In the genomic region with DNA sequence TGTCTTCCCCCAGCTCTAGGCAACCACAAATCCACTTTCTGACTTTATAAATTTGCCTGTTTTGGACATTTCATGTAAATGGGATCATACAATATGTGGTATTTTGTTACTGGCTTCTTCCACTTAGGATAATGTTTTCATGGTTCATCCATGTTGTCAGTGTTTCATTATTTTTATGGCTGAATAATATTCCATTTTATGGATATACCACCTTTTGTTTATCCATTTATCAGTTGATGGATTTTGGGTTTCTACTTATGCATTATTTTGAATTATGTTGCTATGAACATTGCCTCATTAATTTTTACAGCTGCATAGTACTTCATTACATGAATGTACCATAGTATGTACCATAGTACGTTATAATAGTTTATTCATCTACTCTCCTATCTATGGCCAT, we compare ENCODE assay signal across 18 cellular contexts. TPM values are rescaled to one million over a fixed set of nuclear protein-coding genes. Genes with fewer than 3 reads are reported as not detected.
DNase-seq lines count a peak whose midpoint lies in the region; TF ChIP-seq lines count a peak whose summit lies in the region.
"Had no signal": no experiment of that assay in that cellular context is flagged by ENCODE, and none has a peak within 500 bp of the region (broad histone marks: within the 10 kb centered on the region; RNA-seq: fewer than 3 reads in every experiment).

No MANE protein-coding gene starts in this region.

- no peak for TF ChIP-seq CTCF in HEK293 (tag by site-specific recombination; IDR thresholded peaks at IDR 0.05)

- H3K27me3 Mint-ChIP-seq in activated naive CD8-positive, alpha-beta T cell, result no peaks in the 10 kb centered on the region
- no peaks in the 10 kb centered on the region for H3K27me3 Mint-ChIP-seq in activated naive CD8-positive, alpha-beta T cell treated with anti-CD3 and anti-CD28 coated beads for 36 hours
- H3K27me3 Mint-ChIP-seq: CD4-positive, alpha-beta memory T cell; CD4-positive, CD25-positive, alpha-beta regulatory T cell; CD8-positive, alpha-beta memory T cell had no signal

- CTCF ChIA-PET in HEK293 (lab: Yijun Ruan, JAX), result interaction anchor here (1.2 kb wide), 1 partner anchor 141 kb away, joined by 3 read pairs; no protein-coding TSS in a partner anchor

- no peak overlapping the region for H3K4me3 Mint-ChIP-seq in activated naive CD8-positive, alpha-beta T cell
- no peak overlapping the region for H3K4me3 Mint-ChIP-seq in activated naive CD8-positive, alpha-beta T cell treated with anti-CD3 and anti-CD28 coated beads for 36 hours
- H3K4me3 Mint-ChIP-seq: CD14-positive monocyte; CD4-positive, alpha-beta memory T cell had no signal

- peak overlapping the region; percentile 28 for H3K27ac Mint-ChIP-seq in activated naive CD8-positive, alpha-beta T cell
- no peak overlapping the region for H3K27ac Mint-ChIP-seq in activated naive CD8-positive, alpha-beta T cell treated with anti-CD3 and anti-CD28 coated beads for 36 hours
- H3K27ac Mint-ChIP-seq: CD14-positive monocyte; CD4-positive, CD25-positive, alpha-beta regulatory T cell; CD8-positive, alpha-beta memory T cell had no signal

- DNase-seq in activated naive CD8-positive, alpha-beta T cell treated with anti-CD3 and anti-CD28 coated beads for 36 hours, result no peak
- DNase-seq in SKM-1 (lab: John Stamatoyannopoulos, UW; ENCODE audit: unreplicated experiment) (no peak), dermis blood vessel endothelial cell (no peak)
- DNase-seq: 8988T; ACHN; BE2C; C1 segment of cervical spinal cord; CD4-positive, alpha-beta memory T cell; CD4-positive, CD25-positive, alpha-beta regulatory T cell; CD8-positive, alpha-beta memory T cell; COR-L47; DMS79 treated with DMSO at 0.1 percent for 48 hours; GF-D8 had no signal

- no peak overlapping the region for H3K27ac ChIP-seq in HEK293 (ENCODE audit: extremely low read depth, low read depth, low read length)
- H3K27ac ChIP-seq: BLaER1 had no signal

- H3K36me3 Mint-ChIP-seq in activated naive CD8-positive, alpha-beta T cell, result peaks cover 17% of the 10 kb centered on the region
- H3K36me3 Mint-ChIP-seq in activated naive CD8-positive, alpha-beta T cell treated with anti-CD3 and anti-CD28 coated beads for 36 hours, result peaks cover 21% of the 10 kb centered on the region

- POLR2A ChIA-PET in HEK293 (lab: Yijun Ruan, JAX), result interaction anchor here (0.6 kb wide), 1 partner anchor 254 kb away, joined by 4 read pairs; the partner anchor contains the start of gene C22orf15

- H3K9me3 ChIP-seq in HEK293 (ENCODE audit: control insufficient read depth, insufficient read depth, low read depth, low read length), result no peaks in the 10 kb centered on the region
- H3K9me3 ChIP-seq: BE2C had no signal

- H3K36me3 ChIP-seq in HEK293 (ENCODE audit: control insufficient read depth in 2 of 2, insufficient read depth in 1 of 2, low read length in 2 of 2), result peaks cover 5 to 8% of the 10 kb centered on the region in 2 experiments; a peak in 2 of 3 replicates

- H3K4me1 Mint-ChIP-seq in activated naive CD8-positive, alpha-beta T cell (ENCODE audit: low read depth), result peaks cover 41% of the 10 kb centered on the region
- peaks cover 28% of the 10 kb centered on the region for H3K4me1 Mint-ChIP-seq in activated naive CD8-positive, alpha-beta T cell treated with anti-CD3 and anti-CD28 coated beads for 36 hours

- peaks cover 8% of the 10 kb centered on the region for H3K9me3 Mint-ChIP-seq in activated naive CD8-positive, alpha-beta T cell (ENCODE audit: low read depth)
- peaks cover 7% of the 10 kb centered on the region for H3K9me3 Mint-ChIP-seq in activated naive CD8-positive, alpha-beta T cell treated with anti-CD3 and anti-CD28 coated beads for 36 hours
- H3K9me3 Mint-ChIP-seq: CD14-positive monocyte had no signal

- H3K4me3 ChIP-seq in HEK293 (ENCODE audit: low read depth, low read length), result no peak overlapping the region
- H3K4me3 ChIP-seq: BLaER1 had no signal

- H3K4me1 ChIP-seq in HEK293 (ENCODE audit: control insufficient read depth, insufficient read depth, low read length), result no peaks in the 10 kb centered on the region
- H3K4me1 ChIP-seq: BE2C had no signal

TF ChIP-seq in HEK293, 187 proteins besides CTCF, POLR2A, EP300 and RAD21:
- TF ChIP-seq ZNF26 (tag by site-specific recombination; IDR thresholded peaks at IDR 0.05) (no peak), ZNF580 (tag by site-specific recombination; IDR thresholded peaks at IDR 0.05) (peak; percentile 61; the same call in 1 of the 2 replicates), ZNF146 (tag by site-specific recombination; IDR thresholded peaks at IDR 0.05) (peak; percentile 89), ZNF416 (tag by site-specific recombination; IDR thresholded peaks at IDR 0.05) (no peak), ZNF174 (tag by site-specific recombination; IDR thresholded peaks at IDR 0.05) (no peak), PRDM2 (tag by site-specific recombination; IDR thresholded peaks at IDR 0.05; ENCODE audit: borderline replicate concordance) (no peak)

RNA-seq across cellular contexts. Expression of gene CABIN1, which starts 5.1 kb away (rescaled TPM):
- 10 to 100 TPM; 71.0 to 75.8 TPM for total RNA-seq in activated naive CD8-positive, alpha-beta T cell treated with anti-CD3 and anti-CD28 coated beads for 36 hours
- total RNA-seq in dermis blood vessel endothelial cell, result 35.7 and 50.2 TPM in 2 replicates

RNA-seq across cellular contexts. Expression of gene GSTT4, which starts 10.9 kb away (rescaled TPM):
- total RNA-seq in activated naive CD8-positive, alpha-beta T cell treated with anti-CD3 and anti-CD28 coated beads for 36 hours, result not detected
- not detected in 2 replicates for total RNA-seq in dermis blood vessel endothelial cell
- total RNA-seq: A673; CD4-positive, alpha-beta memory T cell; CD4-positive, CD25-positive, alpha-beta regulatory T cell; CD8-positive, alpha-beta memory T cell had no signal

RNA-seq across cellular contexts. Expression of gene GSTT2, which starts 36.2 kb away (rescaled TPM):
- not detected for total RNA-seq in activated naive CD8-positive, alpha-beta T cell treated with anti-CD3 and anti-CD28 coated beads for 36 hours
- 0.65 TPM in 1 of 2 replicates, not detected in the other for total RNA-seq in dermis blood vessel endothelial cell
- total RNA-seq: A673; CD4-positive, alpha-beta memory T cell; CD4-positive, CD25-positive, alpha-beta regulatory T cell; CD8-positive, alpha-beta memory T cell had no signal

RNA-seq across cellular contexts. Expression of gene DDT, which starts 41.9 kb away (rescaled TPM):
- 100 to 1,000 TPM; 103 to 108 TPM for total RNA-seq in activated naive CD8-positive, alpha-beta T cell treated with anti-CD3 and anti-CD28 coated beads for 36 hours
- 114 and 121 TPM in 2 replicates for total RNA-seq in dermis blood vessel endothelial cell

RNA-seq across cellular contexts. Expression of gene DDTL, which starts 49.5 kb away (rescaled TPM):
- not detected for total RNA-seq in activated naive CD8-positive, alpha-beta T cell treated with anti-CD3 and anti-CD28 coated beads for 36 hours
- total RNA-seq in dermis blood vessel endothelial cell, result 0.34 and 0.98 TPM in 2 replicates
- total RNA-seq: A673; CD8-positive, alpha-beta memory T cell had no signal
